10 cellular contexts compared by ENCODE assay signal in the genomic region with DNA sequence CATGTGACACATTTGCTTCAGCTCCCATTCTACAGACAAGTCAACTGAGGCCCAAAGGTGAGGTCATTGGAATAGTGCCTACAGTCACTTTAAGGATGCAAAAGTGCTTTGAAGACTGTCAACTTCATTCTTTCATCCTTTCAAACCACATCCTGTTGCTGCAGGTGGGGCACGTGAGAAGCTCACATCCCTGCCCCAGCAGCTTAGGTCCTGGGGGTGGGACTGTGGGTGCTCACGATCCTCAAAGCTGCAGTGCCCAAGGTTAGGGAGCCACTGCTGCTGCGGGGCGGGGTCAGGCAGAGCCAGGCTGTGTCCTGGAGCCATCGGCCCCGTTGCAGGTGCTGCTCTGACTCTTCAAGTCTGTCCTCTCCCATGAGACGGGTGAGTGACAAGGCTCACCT. TPM values are rescaled to one million over a fixed set of nuclear protein-coding genes. Genes with fewer than 3 reads are reported as not detected.
DNase-seq lines count a peak whose midpoint lies in the region; ATAC-seq and TF ChIP-seq lines count a peak whose summit lies in the region.
"Had no signal": no experiment of that assay in that cellular context is flagged by ENCODE, and none has a peak within 500 bp of the region (broad histone marks: within the 10 kb centered on the region; RNA-seq: fewer than 3 reads in every experiment).

No MANE protein-coding gene starts in this region.

- H3K27ac ChIP-seq in spleen: peak overlapping the region in 4 of 8 donors; percentile 51 to 65 (median 52)
- H3K27ac ChIP-seq: BLaER1 treated with 17β-estradiol and CSF1 and Interleukin-3, amounts not matched to agents 10 nM and 100 nM; VCaP had no signal

- H3K4me3 ChIP-seq in spleen: peak overlapping the region in 4 of 8 donors; percentile 13 to 51 (median 16)
- H3K4me3 ChIP-seq: BLaER1 treated with 17β-estradiol and CSF1 and Interleukin-3, amounts not matched to agents 10 nM and 100 nM had no signal

- DNase-seq in COLO668 (lab: John Stamatoyannopoulos, UW; ENCODE audit: unreplicated experiment) (peak; percentile 26), spleen (peak; percentile 84), GOT3 (lab: John Stamatoyannopoulos, UW) (no peak), nephron progenitor cell (no peak), SKM-1 treated with dmso at 0.1 percent for 144 hours (lab: John Stamatoyannopoulos, UW; ENCODE audit: unreplicated experiment) (no peak)
- DNase-seq in activated T-helper 2 cell treated with anti-CD3 and anti-CD28 coated beads, Interferon-gamma antibody, Interleukin-2, Interleukin-4, amounts not matched to agents 10 μg/mL and 5 μg/mL and 100 μg/mL, durations not matched to agents 14 hours and 24 hours and 36 hours (ENCODE audit: low spot score): peak; percentile 73

- peaks cover 0 to 3% (median 0%) of the 10 kb centered on the region in 7 donors for H3K27me3 ChIP-seq in spleen (replicated peaks in 1 of 7)

- no peaks in the 10 kb centered on the region for H3K27me3 Mint-ChIP-seq in T-helper 1 cell treated with Interleukin-12 subunit alpha and Interleukin-12 subunit beta and Interleukin-4 antibody, amounts not matched to agents 30 μg/mL and 1 μg/mL, for 36 hours (ENCODE audit: low read depth)
- no peaks in the 10 kb centered on the region for H3K27me3 Mint-ChIP-seq in activated T-helper 2 cell treated with anti-CD3 and anti-CD28 coated beads, Interferon-gamma antibody, Interleukin-2, Interleukin-4, amounts not matched to agents 10 μg/mL and 5 μg/mL and 100 μg/mL, durations not matched to agents 14 hours and 24 hours and 36 hours (ENCODE audit: low read depth)
- H3K27me3 Mint-ChIP-seq in nephron progenitor cell (ENCODE audit: low read depth, poor library complexity): peaks cover 9% of the 10 kb centered on the region

- TF ChIP-seq POLR2A in spleen (IDR thresholded peaks at IDR 0.05): no peak

- H3K4me1 Mint-ChIP-seq in T-helper 1 cell treated with Interleukin-12 subunit alpha and Interleukin-12 subunit beta and Interleukin-4 antibody, amounts not matched to agents 30 μg/mL and 1 μg/mL, for 36 hours (ENCODE audit: low read depth): peaks cover 34% of the 10 kb centered on the region
- peaks cover 40% of the 10 kb centered on the region for H3K4me1 Mint-ChIP-seq in activated T-helper 2 cell treated with anti-CD3 and anti-CD28 coated beads, Interferon-gamma antibody, Interleukin-2, Interleukin-4, amounts not matched to agents 10 μg/mL and 5 μg/mL and 100 μg/mL, durations not matched to agents 14 hours and 24 hours and 36 hours (ENCODE audit: low read depth)
- peaks cover 33% of the 10 kb centered on the region for H3K4me1 Mint-ChIP-seq in nephron progenitor cell

- ATAC-seq in GM21423 (IDR thresholded peaks at IDR 0.05; ENCODE audit: unreplicated experiment): no peak

- peak overlapping the region; percentile 13 for H3K27ac Mint-ChIP-seq in T-helper 1 cell treated with Interleukin-12 subunit alpha and Interleukin-12 subunit beta and Interleukin-4 antibody, amounts not matched to agents 30 μg/mL and 1 μg/mL, for 36 hours
- peak overlapping the region; percentile 47 for H3K27ac Mint-ChIP-seq in activated T-helper 2 cell treated with anti-CD3 and anti-CD28 coated beads, Interferon-gamma antibody, Interleukin-2, Interleukin-4, amounts not matched to agents 10 μg/mL and 5 μg/mL and 100 μg/mL, durations not matched to agents 14 hours and 24 hours and 36 hours
- H3K27ac Mint-ChIP-seq in nephron progenitor cell: no peak overlapping the region

- WGBS in spleen, 5 donors: 39 to 63% (median 52%) methylated on average over 6 to 7 of the region's 7 CpGs

- H3K4me1 ChIP-seq in spleen: peaks cover 0 to 33% (median 20%) of the 10 kb centered on the region in 6 donors

- no peaks in the 10 kb centered on the region for H3K36me3 Mint-ChIP-seq in T-helper 1 cell treated with Interleukin-12 subunit alpha and Interleukin-12 subunit beta and Interleukin-4 antibody, amounts not matched to agents 30 μg/mL and 1 μg/mL, for 36 hours (ENCODE audit: low read depth)
- peaks cover 3% of the 10 kb centered on the region for H3K36me3 Mint-ChIP-seq in activated T-helper 2 cell treated with anti-CD3 and anti-CD28 coated beads, Interferon-gamma antibody, Interleukin-2, Interleukin-4, amounts not matched to agents 10 μg/mL and 5 μg/mL and 100 μg/mL, durations not matched to agents 14 hours and 24 hours and 36 hours (ENCODE audit: low read depth)
- no peaks in the 10 kb centered on the region for H3K36me3 Mint-ChIP-seq in nephron progenitor cell (ENCODE audit: low read depth)

- peaks cover 0 to 15% (median 3%) of the 10 kb centered on the region in 8 donors for H3K9me3 ChIP-seq in spleen

- H3K9me3 Mint-ChIP-seq in T-helper 1 cell treated with Interleukin-12 subunit alpha and Interleukin-12 subunit beta and Interleukin-4 antibody, amounts not matched to agents 30 μg/mL and 1 μg/mL, for 36 hours: peaks cover 11% of the 10 kb centered on the region
- H3K9me3 Mint-ChIP-seq in activated T-helper 2 cell treated with anti-CD3 and anti-CD28 coated beads, Interferon-gamma antibody, Interleukin-2, Interleukin-4, amounts not matched to agents 10 μg/mL and 5 μg/mL and 100 μg/mL, durations not matched to agents 14 hours and 24 hours and 36 hours: peaks cover 12% of the 10 kb centered on the region
- H3K9me3 Mint-ChIP-seq in nephron progenitor cell: peaks cover 7% of the 10 kb centered on the region

- no peaks in the 10 kb centered on the region for H3K36me3 ChIP-seq in spleen
- H3K36me3 ChIP-seq: BLaER1 treated with 17β-estradiol and CSF1 and Interleukin-3, amounts not matched to agents 10 nM and 100 nM had no signal

- intact Hi-C loops in activated T-helper 2 cell treated with anti-CD3 and anti-CD28 coated beads, Interferon-gamma antibody, Interleukin-2, Interleukin-4, amounts not matched to agents 10 μg/mL and 5 μg/mL and 100 μg/mL, durations not matched to agents 14 hours and 24 hours and 36 hours (cut with micrococcal nuclease): loop anchor here (2.0 kb wide), 1 partner anchor 57 kb away; the partner anchor contains the start of gene IER5L
- intact Hi-C loops in spleen (cut with DNase I; ENCODE audit: low total_unique reads): no loop called here

- H3K4me3 Mint-ChIP-seq in T-helper 1 cell treated with Interleukin-12 subunit alpha and Interleukin-12 subunit beta and Interleukin-4 antibody, amounts not matched to agents 30 μg/mL and 1 μg/mL, for 36 hours: peak overlapping the region; percentile 36
- H3K4me3 Mint-ChIP-seq in activated T-helper 2 cell treated with anti-CD3 and anti-CD28 coated beads, Interferon-gamma antibody, Interleukin-2, Interleukin-4, amounts not matched to agents 10 μg/mL and 5 μg/mL and 100 μg/mL, durations not matched to agents 14 hours and 24 hours and 36 hours (ENCODE audit: low read depth): peak overlapping the region; percentile 77
- no peak overlapping the region for H3K4me3 Mint-ChIP-seq in nephron progenitor cell

- TF ChIP-seq CTCF in spleen (IDR thresholded peaks at IDR 0.05 in 8 of 11, conservative IDR thresholded peaks at IDR 0.05 in 3 of 11): no peak
- no peak for TF ChIP-seq CTCF in nephron progenitor cell (IDR thresholded peaks at IDR 0.05)

RNA-seq across cellular contexts. Expression of gene IER5L, which starts 57.9 kb away (rescaled TPM):
- total RNA-seq in activated T-helper 2 cell treated with anti-CD3 and anti-CD28 coated beads, Interferon-gamma antibody, Interleukin-2, Interleukin-4, amounts not matched to agents 10 μg/mL and 5 μg/mL and 100 μg/mL, durations not matched to agents 14 hours and 24 hours and 36 hours: 8.6 and 9.3 TPM in 2 replicates
- 10 to 100 TPM in 2 of 7 donors, 1 to 10 TPM in 5; 3.9 to 10.4 (median 8.7) TPM for total RNA-seq in spleen
- polyA plus RNA-seq in spleen: 10 to 100 TPM in 1 of 3 donors, 1 to 10 TPM in 2; 6.9 to 14.0 (median 7.7) TPM

Comparison
In these comparisons a context has a peak if more than half of its experiments do, and no peak if none do; other contexts are left out.
1. DNase-seq: peak in COLO668 (single experiment), activated T-helper 2 cell treated with anti-CD3 and anti-CD28 coated beads, Interferon-gamma antibody, Interleukin-2, Interleukin-4, amounts not matched to agents 10 μg/mL and 5 μg/mL and 100 μg/mL, durations not matched to agents 14 hours and 24 hours and 36 hours (single experiment) and spleen (single experiment); none in GOT3 (single experiment), nephron progenitor cell (single experiment) and SKM-1 treated with dmso at 0.1 percent for 144 hours (single experiment).